12 cellular contexts compared by ENCODE assay signal in the genomic region with DNA sequence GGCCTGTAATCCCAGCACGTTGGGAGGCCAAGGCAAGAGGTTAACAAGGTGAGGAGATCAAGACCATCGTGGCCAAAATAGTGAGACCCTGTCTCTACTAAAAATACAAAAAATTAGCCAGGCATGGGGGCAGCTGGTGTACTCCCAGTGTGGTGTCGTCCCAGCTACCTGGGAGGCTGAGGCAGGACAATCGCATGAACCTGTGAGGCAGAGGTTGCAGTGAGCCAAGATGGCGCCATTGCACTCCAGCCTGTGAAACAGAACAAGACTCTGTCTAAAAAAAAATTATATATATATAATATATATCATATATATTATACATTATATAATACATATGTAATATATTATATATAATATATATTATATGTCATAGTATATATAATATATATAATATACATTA.
DNase-seq lines count a peak whose midpoint lies in the region; ATAC-seq and TF ChIP-seq lines count a peak whose summit lies in the region.
"Had no signal": no experiment of that assay in that cellular context is flagged by ENCODE, and none has a peak within 500 bp of the region (broad histone marks: within the 10 kb centered on the region; RNA-seq: fewer than 3 reads in every experiment).

No MANE protein-coding gene starts in this region.

- peaks cover 18% of the 10 kb centered on the region for H3K9me3 ChIP-seq in HUES48 (ENCODE audit: control insufficient read depth, insufficient read depth, low read length)
- no peaks in the 10 kb centered on the region for H3K9me3 ChIP-seq in gastrocnemius medialis
- H3K9me3 ChIP-seq in spleen: peaks cover 3 to 21% (median 14%) of the 10 kb centered on the region in 8 donors

- no peaks in the 10 kb centered on the region for H3K27me3 ChIP-seq in HUES48 (ENCODE audit: control insufficient read depth, insufficient read depth, low read length)
- H3K27me3 ChIP-seq in foreskin keratinocyte: no peaks in the 10 kb centered on the region
- no peaks in the 10 kb centered on the region for H3K27me3 ChIP-seq in gastrocnemius medialis
- no peaks in the 10 kb centered on the region for H3K27me3 ChIP-seq in spleen (replicated peaks in 1 of 7)

- peak overlapping the region; percentile 36; the same call in 1 of the 2 replicates for H3K4me3 ChIP-seq in HUES48 (ENCODE audit: low read depth, low read length)
- H3K4me3 ChIP-seq in gastrocnemius medialis: no peak overlapping the region
- no peak overlapping the region for H3K4me3 ChIP-seq in spleen

- H3K4me3 Mint-ChIP-seq in activated CD4-positive, alpha-beta T cell treated with anti-CD3 and anti-CD28 coated beads for 36 hours: no peak overlapping the region

- H3K9ac ChIP-seq in HUES48 (ENCODE audit: low read depth, low read length): no peak overlapping the region

- TF ChIP-seq POLR2A in gastrocnemius medialis (IDR thresholded peaks at IDR 0.05) (no peak), spleen (IDR thresholded peaks at IDR 0.05) (no peak)

- in situ Hi-C loops in gastrocnemius medialis (cut with MboI; ENCODE audit: low sequenced_read_pairs in 4 of 4) (no loop called here), GM13977 (cut with MboI; ENCODE audit: low pct_unique_long_range_greater_than_20kb, low sequenced_read_pairs, unreplicated experiment) (no loop called here)

- TF ChIP-seq CTCF in foreskin keratinocyte (conservative IDR thresholded peaks at IDR 0.05) (no peak), gastrocnemius medialis (IDR thresholded peaks at IDR 0.05 in 4 of 5, conservative IDR thresholded peaks at IDR 0.05 in 1 of 5) (no peak), GM13977 (IDR thresholded peaks at IDR 0.05; ENCODE audit: extremely low read depth, insufficient read depth, missing control alignments) (no peak), spleen (IDR thresholded peaks at IDR 0.05 in 8 of 11, conservative IDR thresholded peaks at IDR 0.05 in 3 of 11) (no peak)

- intact Hi-C loops in activated CD4-positive, alpha-beta T cell treated with anti-CD3 and anti-CD28 coated beads for 36 hours (cut with DNase I, micrococcal nuclease): no loop called here
- intact Hi-C loops in gastrocnemius medialis (cut with DNase I; ENCODE audit: low total_unique reads) (no loop called here), spleen (cut with DNase I; ENCODE audit: low total_unique reads) (no loop called here)

- POLR2A ChIA-PET in activated CD4-positive, alpha-beta T cell treated with anti-CD3 and anti-CD28 coated beads for 36 hours (lab: Charles Lee): no interaction called here

- H3K4me1 ChIP-seq in HUES48 (ENCODE audit: control insufficient read depth, insufficient read depth, low read length) (no peaks in the 10 kb centered on the region), foreskin keratinocyte (no peaks in the 10 kb centered on the region), gastrocnemius medialis (no peaks in the 10 kb centered on the region), spleen (no peaks in the 10 kb centered on the region)

- CTCF ChIA-PET in activated CD4-positive, alpha-beta T cell treated with anti-CD3 and anti-CD28 coated beads for 36 hours (lab: Charles Lee): no interaction called here

- no peaks in the 10 kb centered on the region for H3K27me3 Mint-ChIP-seq in activated CD4-positive, alpha-beta T cell treated with anti-CD3 and anti-CD28 coated beads for 36 hours

- peak; percentile 19 for DNase-seq in activated CD4-positive, alpha-beta T cell treated with anti-CD3 and anti-CD28 coated beads for 36 hours
- no peak for DNase-seq in activated CD4-positive, alpha-beta T cell treated with anti-CD3 and anti-CD28 coated beads for 48 hours
- DNase-seq in foreskin keratinocyte (peak in 1 of 2 donors; percentile 11), gastrocnemius medialis (peak in 1 of 2 donors; percentile 6), NCI-H524 treated with DMSO at 0.1 percent for 48 hours (lab: John Stamatoyannopoulos, UW) (no peak), GM13977 (ENCODE audit: low spot score) (no peak), spleen (no peak)
- DNase-seq: 8988T, DND-41, H7, NCI-H226 had no signal

- no peaks in the 10 kb centered on the region for H3K36me3 ChIP-seq in HUES48 (ENCODE audit: control insufficient read depth, insufficient read depth, low read length)
- H3K36me3 ChIP-seq in gastrocnemius medialis: no peaks in the 10 kb centered on the region
- H3K36me3 ChIP-seq in spleen: no peaks in the 10 kb centered on the region

- no peaks in the 10 kb centered on the region for H3K4me1 Mint-ChIP-seq in activated CD4-positive, alpha-beta T cell treated with anti-CD3 and anti-CD28 coated beads for 36 hours

- H3K36me3 Mint-ChIP-seq in activated CD4-positive, alpha-beta T cell treated with anti-CD3 and anti-CD28 coated beads for 36 hours (ENCODE audit: low read depth): peaks cover 1% of the 10 kb centered on the region

- ATAC-seq in activated CD4-positive, alpha-beta T cell treated with anti-CD3 and anti-CD28 coated beads for 36 hours: peak; percentile 89
- ATAC-seq in foreskin keratinocyte: peak; percentile 74
- ATAC-seq in gastrocnemius medialis: peak; percentile 77 to 83

- H3K27ac ChIP-seq in HUES48 (ENCODE audit: low read depth, low read length) (no peak overlapping the region), foreskin keratinocyte (no peak overlapping the region), gastrocnemius medialis (no peak overlapping the region), spleen (no peak overlapping the region)

- WGBS in spleen, 5 donors: 47 to 65% (median 58%) methylated on average over 5 of the region's 5 CpGs

- H3K27ac Mint-ChIP-seq in activated CD4-positive, alpha-beta T cell treated with anti-CD3 and anti-CD28 coated beads for 36 hours: no peak overlapping the region

- peaks cover 12% of the 10 kb centered on the region for H3K9me3 Mint-ChIP-seq in activated CD4-positive, alpha-beta T cell treated with anti-CD3 and anti-CD28 coated beads for 36 hours (ENCODE audit: low read depth)
